In genomic region chr19:45045671-45046353, GRCh38 we compare ENCODE assay signal across 14 cellular contexts. TPM values are rescaled to one million over a fixed set of nuclear protein-coding genes. Genes with fewer than 3 reads are reported as not detected.
DNase-seq lines count a peak whose midpoint lies in the region; ATAC-seq and TF ChIP-seq lines count a peak whose summit lies in the region.
"Had no signal": no experiment of that assay in that cellular context is flagged by ENCODE, and none has a peak within 500 bp of the region (broad histone marks: within the 10 kb centered on the region; RNA-seq: fewer than 3 reads in every experiment).

No MANE protein-coding gene starts in this region.

- ATAC-seq in mucosa of descending colon = peak; percentile 84
- no peak for ATAC-seq in activated CD8-positive, alpha-beta memory T cell treated with anti-CD3 and anti-CD28 coated beads, Interleukin-2, amount 10 ng/mL, durations not matched to agents 7 days and 5 days
- ATAC-seq in HG03196 (IDR thresholded peaks at IDR 0.05; ENCODE audit: unreplicated experiment) = no peak
- ATAC-seq in GM21423 (IDR thresholded peaks at IDR 0.05; ENCODE audit: unreplicated experiment) = no peak
- no peak for ATAC-seq in GM18873 (IDR thresholded peaks at IDR 0.05; ENCODE audit: low FRiP score, unreplicated experiment)

- H3K4me3 Mint-ChIP-seq in activated CD8-positive, alpha-beta memory T cell treated with anti-CD3 and anti-CD28 coated beads, Interleukin-2, amount 10 ng/mL, durations not matched to agents 7 days and 5 days = no peak overlapping the region

- H3K36me3 ChIP-seq in Loucy (ENCODE audit: insufficient read depth, low read length) (peaks cover 34% of the 10 kb centered on the region; the same call in 1 of the 2 replicates), mucosa of descending colon (ENCODE audit: low read depth) (no peaks in the 10 kb centered on the region)

- H3K79me2 ChIP-seq in Loucy (ENCODE audit: insufficient read depth, low read length) = peaks cover 94% of the 10 kb centered on the region

- no peak overlapping the region for H3K4me3 ChIP-seq in Loucy (ENCODE audit: low read length, poor library complexity, severe bottlenecking)
- H3K4me3 ChIP-seq in mucosa of descending colon = no peak overlapping the region
- H3K4me3 ChIP-seq: ascending aorta had no signal

- no peak for TF ChIP-seq CTCF in Loucy (conservative IDR thresholded peaks at IDR 0.05; ENCODE audit: low read length)
- TF ChIP-seq CTCF in mucosa of descending colon (IDR thresholded peaks at IDR 0.05) = no peak

- H2AFZ ChIP-seq in Loucy (ENCODE audit: low read length) = no peak overlapping the region

- H3K9ac ChIP-seq in Loucy (ENCODE audit: low read depth, low read length, poor library complexity, severe bottlenecking) = no peak overlapping the region

- peak overlapping the region; percentile 99 for H3K27ac ChIP-seq in cingulate gyrus (ENCODE audit: low read depth, low read length)
- H3K27ac ChIP-seq: ascending aorta had no signal

- H4K20me1 ChIP-seq in Loucy (ENCODE audit: insufficient read depth, low read length, poor library complexity, severe bottlenecking) = peaks cover 61% of the 10 kb centered on the region

- no peaks in the 10 kb centered on the region for H3K27me3 ChIP-seq in Loucy (ENCODE audit: insufficient read depth, low read length, poor library complexity, severe bottlenecking)
- H3K27me3 ChIP-seq: ascending aorta had no signal

- peaks cover 9% of the 10 kb centered on the region for H3K4me1 ChIP-seq in Loucy (ENCODE audit: insufficient read depth, low read length, poor library complexity, severe bottlenecking)
- peaks cover 13% of the 10 kb centered on the region for H3K4me1 ChIP-seq in mucosa of descending colon (ENCODE audit: low read depth)

- H3K9me3 Mint-ChIP-seq in activated CD8-positive, alpha-beta memory T cell treated with anti-CD3 and anti-CD28 coated beads, Interleukin-2, amount 10 ng/mL, durations not matched to agents 7 days and 5 days (ENCODE audit: low read depth) = no peaks in the 10 kb centered on the region
- H3K9me3 Mint-ChIP-seq: CD4-positive, CD25-positive, alpha-beta regulatory T cell had no signal

- H3F3A ChIP-seq in Loucy (ENCODE audit: low read depth) = no peaks in the 10 kb centered on the region

- no peak overlapping the region for H3K27ac Mint-ChIP-seq in activated CD8-positive, alpha-beta memory T cell treated with anti-CD3 and anti-CD28 coated beads, Interleukin-2, amount 10 ng/mL, durations not matched to agents 7 days and 5 days

- intact Hi-C loops in mucosa of descending colon (cut with DNase I, micrococcal nuclease) = no loop called here

- H3K9me3 ChIP-seq in Loucy (ENCODE audit: insufficient read depth, low read depth, low read length) = no peaks in the 10 kb centered on the region
- no peaks in the 10 kb centered on the region for H3K9me3 ChIP-seq in mucosa of descending colon
- H3K9me3 ChIP-seq: ascending aorta had no signal

- DNase-seq in Ammon's horn (ENCODE audit: low spot score) (peak; percentile 98), mucosa of descending colon (no peak)
- no peak for DNase-seq in activated CD8-positive, alpha-beta memory T cell treated with anti-CD3 and anti-CD28 coated beads, Interleukin-2, amount 10 ng/mL, durations not matched to agents 7 days and 5 days
- DNase-seq: activated CD4-positive, alpha-beta T cell treated with anti-CD3 and anti-CD28 coated beads, Interleukin-2, amount 50 U/mL, for 4 hours; CD4-positive, CD25-positive, alpha-beta regulatory T cell; stimulated activated CD4-positive, alpha-beta T cell treated with anti-CD3 and anti-CD28 coated beads, Interleukin-12 subunit alpha, Interleukin-12 subunit beta, amount 100 ng/mL, for 4 hours; stimulated activated naive CD4-positive, alpha-beta T cell had no signal

- no peaks in the 10 kb centered on the region for H3K27me3 Mint-ChIP-seq in activated CD8-positive, alpha-beta memory T cell treated with anti-CD3 and anti-CD28 coated beads, Interleukin-2, amount 10 ng/mL, durations not matched to agents 7 days and 5 days
- H3K27me3 Mint-ChIP-seq: CD4-positive, CD25-positive, alpha-beta regulatory T cell had no signal

- H3K9me2 ChIP-seq in Loucy (replicated peaks; ENCODE audit: low read depth, low read length) = no peaks in the 10 kb centered on the region

- H3K36me3 Mint-ChIP-seq in activated CD8-positive, alpha-beta memory T cell treated with anti-CD3 and anti-CD28 coated beads, Interleukin-2, amount 10 ng/mL, durations not matched to agents 7 days and 5 days = peaks cover 39% of the 10 kb centered on the region

- H3K4me1 Mint-ChIP-seq in activated CD8-positive, alpha-beta memory T cell treated with anti-CD3 and anti-CD28 coated beads, Interleukin-2, amount 10 ng/mL, durations not matched to agents 7 days and 5 days = peaks cover 43% of the 10 kb centered on the region

- H3K4me2 ChIP-seq in Loucy (ENCODE audit: low read depth, low read length, poor library complexity, severe bottlenecking) = peak overlapping the region; percentile 7

- CTCF ChIA-PET in activated CD8-positive, alpha-beta memory T cell treated with anti-CD3 and anti-CD28 coated beads, Interleukin-2, amount 10 ng/mL, durations not matched to agents 7 days and 5 days (lab: Charles Lee) = interaction anchor here (0.5 kb wide), 1 partner anchor 361 kb away, joined by 3 read pairs; no protein-coding TSS in a partner anchor

RNA-seq across cellular contexts. Expression of gene CLASRP, which starts 7.0 kb away (rescaled TPM):
- 100 to 1,000 TPM in 1 of 3 donors, 10 to 100 TPM in 2; 79.4 to 113 (median 93.2) TPM for total RNA-seq in mucosa of descending colon
- total RNA-seq in activated CD8-positive, alpha-beta memory T cell treated with anti-CD3 and anti-CD28 coated beads, Interleukin-2, amount 10 ng/mL, durations not matched to agents 7 days and 5 days = 100 to 1,000 TPM; 114 to 121 TPM

RNA-seq across cellular contexts. Expression of gene ZNF296, which starts 30.5 kb away (rescaled TPM):
- 1 to 10 TPM; 2.8 to 5.0 (median 4.9) TPM for total RNA-seq in mucosa of descending colon
- total RNA-seq in activated CD8-positive, alpha-beta memory T cell treated with anti-CD3 and anti-CD28 coated beads, Interleukin-2, amount 10 ng/mL, durations not matched to agents 7 days and 5 days = 1 to 10 TPM; 5.3 to 9.5 TPM
- total RNA-seq: ascending aorta, fibroblast of lung had no signal

RNA-seq across cellular contexts. Expression of gene GEMIN7, which starts 33.2 kb away (rescaled TPM):
- 10 to 100 TPM; 14.4 to 22.6 (median 21.8) TPM for total RNA-seq in mucosa of descending colon
- total RNA-seq in activated CD8-positive, alpha-beta memory T cell treated with anti-CD3 and anti-CD28 coated beads, Interleukin-2, amount 10 ng/mL, durations not matched to agents 7 days and 5 days = 10 to 100 TPM; 26.2 to 34.4 TPM

RNA-seq across cellular contexts. Expression of gene RELB, which starts 44.5 kb away (rescaled TPM):
- 10 to 100 TPM; 20.9 to 30.3 (median 21.1) TPM for total RNA-seq in mucosa of descending colon
- total RNA-seq in activated CD8-positive, alpha-beta memory T cell treated with anti-CD3 and anti-CD28 coated beads, Interleukin-2, amount 10 ng/mL, durations not matched to agents 7 days and 5 days = 10 to 100 TPM; 22.4 to 58.8 TPM

RNA-seq across cellular contexts. Expression of gene PPP1R37, which starts 47.2 kb away (rescaled TPM):
- 10 to 100 TPM; 27.2 to 33.6 (median 31.7) TPM for total RNA-seq in mucosa of descending colon
- total RNA-seq in activated CD8-positive, alpha-beta memory T cell treated with anti-CD3 and anti-CD28 coated beads, Interleukin-2, amount 10 ng/mL, durations not matched to agents 7 days and 5 days = 10 to 100 TPM; 18.7 to 30.0 TPM
